8 cellular contexts compared by ENCODE assay signal in genomic region chr3:171801738-171802600, GRCh38. TPM values are rescaled to one million over a fixed set of nuclear protein-coding genes. Genes with fewer than 3 reads are reported as not detected.
DNase-seq lines count a peak whose midpoint lies in the region; ATAC-seq, FAIRE-seq and TF ChIP-seq lines count a peak whose summit lies in the region.
"Had no signal": no experiment of that assay in that cellular context is flagged by ENCODE, and none has a peak within 500 bp of the region (broad histone marks: within the 10 kb centered on the region; RNA-seq: fewer than 3 reads in every experiment).

No MANE protein-coding gene starts in this region.

- no peaks in the 10 kb centered on the region for H4K20me1 ChIP-seq in mammary epithelial cell (ENCODE audit: insufficient read depth, low read length)

- peaks cover 40% of the 10 kb centered on the region for H3K4me1 ChIP-seq in mammary epithelial cell (ENCODE audit: insufficient read depth, low read length)
- peaks cover 0 to 14% (median 6%) of the 10 kb centered on the region in 4 donors for H3K4me1 ChIP-seq in right lobe of liver

- no peaks in the 10 kb centered on the region for H3K36me3 ChIP-seq in mammary epithelial cell (ENCODE audit: insufficient read depth, low read length)
- no peaks in the 10 kb centered on the region for H3K36me3 ChIP-seq in right lobe of liver

- no peak overlapping the region for H3K4me3 ChIP-seq in mammary epithelial cell (replicated peaks in 1 of 3; ENCODE audit: insufficient read depth in 1 of 3, low read depth in 2 of 3, low read length in 3 of 3)
- no peak overlapping the region for H3K4me3 ChIP-seq in right lobe of liver

- in situ Hi-C loops in mammary epithelial cell (cut with MboI; ENCODE audit: low sequenced_read_pairs in 2 of 2) = no loop called here

- no peak for TF ChIP-seq POLR2A in right lobe of liver (IDR thresholded peaks at IDR 0.05)

- BruUV-seq in mammary epithelial cell (replicated peaks; lab: Mats Ljungman, UMichigan) = TSS peak; percentile 99

- H3K27ac ChIP-seq in mammary epithelial cell (ENCODE audit: insufficient read depth, low read depth, low read length) (peak overlapping the region; percentile 95), right lobe of liver (peak overlapping the region in 2 of 3 donors; percentile 10 to 20)

- intact Hi-C loops in mammary epithelial cell (cut with micrococcal nuclease) (no loop called here), right lobe of liver (cut with DNase I) (no loop called here)

- TF ChIP-seq CTCF in mammary epithelial cell (conservative IDR thresholded peaks at IDR 0.05 in 1 of 2, IDR thresholded peaks at IDR 0.05 in 1 of 2; ENCODE audit: extremely low read depth in 1 of 2, insufficient read depth in 1 of 2, low read depth in 1 of 2, low read length in 2 of 2) = no peak
- TF ChIP-seq CTCF in right lobe of liver (IDR thresholded peaks at IDR 0.05) = no peak

- H2AFZ ChIP-seq in mammary epithelial cell (ENCODE audit: low read depth, low read length) = peak overlapping the region; percentile 4

- 25% methylated on average over 4 of the region's 4 CpGs for WGBS in mammary epithelial cell (ENCODE audit: low coverage, missing lambda C conversion rate)
- 78% methylated on average over 4 of the region's 4 CpGs for WGBS in right lobe of liver (ENCODE audit: insufficient coverage, low coverage, low lambda C conversion rate, missing lambda C conversion rate)

- no peaks in the 10 kb centered on the region for H3K9me3 ChIP-seq in mammary epithelial cell (replicated peaks; ENCODE audit: insufficient read depth, low read length)
- no peaks in the 10 kb centered on the region for H3K9me3 ChIP-seq in right lobe of liver

- CTCF ChIA-PET in mammary epithelial cell (lab: Charles Lee; ENCODE audit: low non-redundant PET) = interaction anchor here (0.5 kb wide), 1 partner anchor 675 kb away, joined by 5 read pairs; no protein-coding TSS in a partner anchor

- H3K27me3 ChIP-seq in mammary epithelial cell (ENCODE audit: insufficient read depth, low read length) (no peaks in the 10 kb centered on the region), right lobe of liver (no peaks in the 10 kb centered on the region)

- ATAC-seq in HG03342 (IDR thresholded peaks at IDR 0.05; ENCODE audit: unreplicated experiment) (peak; percentile 32), right lobe of liver (peak in 3 of 4 donors; percentile 4 to 53 (median 10))

- H3K4me2 ChIP-seq in mammary epithelial cell (ENCODE audit: insufficient read depth, low read depth, low read length) = peak overlapping the region; percentile 25

- peaks cover 55% of the 10 kb centered on the region for H3K79me2 ChIP-seq in mammary epithelial cell (ENCODE audit: insufficient read depth, low read length)

- dilution Hi-C loops in mammary epithelial cell (cut with HindIII; ENCODE audit: low sequenced_read_pairs) = loop anchor here (5.0 kb wide), 1 partner anchor 65 kb away; no protein-coding TSS in a partner anchor

- DNase-seq in mammary epithelial cell = peak; percentile 97
- DNase-seq in right lobe of liver = no peak
- DNase-seq in urothelium cell line (ENCODE audit: low spot score) = peak; percentile 32
- no peak for DNase-seq in UCSD-AML1 (lab: John Stamatoyannopoulos, UW; ENCODE audit: unreplicated experiment)
- DNase-seq in NCI-H526 (lab: John Stamatoyannopoulos, UW) = no peak
- DNase-seq in GM19240 (ENCODE audit: insufficient read length, low spot score) = no peak

- H3K9ac ChIP-seq in mammary epithelial cell (ENCODE audit: insufficient read depth, low read length) = peak overlapping the region; percentile 73

- no peak for FAIRE-seq in urothelium cell line (lab: Jason Lieb, UNC)

RNA-seq across cellular contexts. Expression of gene PLD1, which starts 8.3 kb away (rescaled TPM):
- total RNA-seq in mammary epithelial cell = 10 to 100 TPM; 13.9 to 19.0 TPM
- polyA plus RNA-seq in mammary epithelial cell = 7.5 TPM
- 16.3 TPM for polyA minus RNA-seq in mammary epithelial cell
- 10 to 100 TPM; 13.3 to 29.9 (median 18.5) TPM for total RNA-seq in right lobe of liver
- total RNA-seq: OCI-LY7 had no signal

RNA-seq across cellular contexts. Expression of gene TMEM212, which starts 41.2 kb away (rescaled TPM):
- not detected for total RNA-seq in mammary epithelial cell
- not detected for polyA plus RNA-seq in mammary epithelial cell
- not detected for polyA minus RNA-seq in mammary epithelial cell
- total RNA-seq in right lobe of liver = not detected
- total RNA-seq: OCI-LY7 had no signal

Comparison
In these comparisons a context has a peak if more than half of its experiments do, and no peak if none do; other contexts are left out.
1. DNase-seq: peak in mammary epithelial cell (single experiment) and urothelium cell line (single experiment); none in right lobe of liver (0 of 3), UCSD-AML1 (single experiment), NCI-H526 (0 of 2) and GM19240 (single experiment).